ENCODE assay signal across 1 cellular context in genomic region chr2:28681216-28681981, GRCh38.
TF ChIP-seq lines count a peak whose summit lies in the region.

No MANE protein-coding gene starts in this region.

TF ChIP-seq in HepG2, 621 proteins besides CTCF, POLR2A, EP300 and RAD21 (continued from another document):
- no peak for TF ChIP-seq BCLAF1 (IDR thresholded peaks at IDR 0.05)
- no peak for TF ChIP-seq ZNF792 (CRISPR knock-in tag; IDR thresholded peaks at IDR 0.05)
